28 cellular contexts compared by ENCODE assay signal in the genomic region with DNA sequence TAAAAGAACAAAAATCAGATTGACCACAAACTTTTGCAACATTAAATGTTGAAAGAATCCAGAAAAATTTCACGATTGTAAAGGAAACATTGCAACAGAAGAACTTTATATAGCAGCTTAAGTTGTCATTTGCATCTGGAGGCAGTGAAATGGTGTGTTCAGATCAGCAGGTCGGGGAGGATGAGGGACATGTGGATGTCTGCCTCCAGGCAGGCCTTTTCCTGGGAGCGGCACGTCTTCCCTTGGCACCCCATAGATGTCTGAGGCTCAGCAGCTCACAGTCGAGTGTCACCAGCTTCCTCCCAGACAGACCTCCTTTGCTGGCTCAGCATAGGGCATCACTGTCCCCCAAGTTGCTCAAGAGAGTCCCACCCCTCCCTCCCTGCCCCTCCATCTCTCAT. TPM values are rescaled to one million over a fixed set of nuclear protein-coding genes. Genes with fewer than 3 reads are reported as not detected.
DNase-seq lines count a peak whose midpoint lies in the region; TF ChIP-seq lines count a peak whose summit lies in the region.
"Had no signal": no experiment of that assay in that cellular context is flagged by ENCODE, and none has a peak within 500 bp of the region (broad histone marks: within the 10 kb centered on the region; RNA-seq: fewer than 3 reads in every experiment).

No MANE protein-coding gene starts in this region.

- peaks cover 5% of the 10 kb centered on the region for H3K27me3 Mint-ChIP-seq in type B pancreatic cell
- H3K27me3 Mint-ChIP-seq: activated B cell treated with CpG ODN at 0.5 μM for 24 hours; central memory CD8-positive, alpha-beta T cell; memory B cell; stimulated activated naive B cell treated with anti-CD40 and anti-IgM and Interleukin-4, amounts not matched to agents 10 μg/mL and 1 μg/mL and 100 μg/mL, for 72 hours had no signal

- no peaks in the 10 kb centered on the region for H4K20me1 ChIP-seq in osteoblast (ENCODE audit: insufficient read depth, low read length)

- no peaks in the 10 kb centered on the region for H3K9me3 Mint-ChIP-seq in type B pancreatic cell
- H3K9me3 Mint-ChIP-seq: activated naive CD4-positive, alpha-beta T cell treated with anti-CD3 and anti-CD28 coated beads, Interleukin-2, amount 50 U/mL, for 72 hours; CD8-positive, alpha-beta memory T cell; central memory CD8-positive, alpha-beta T cell; HFFc6; memory B cell had no signal

- H3K79me2 ChIP-seq in osteoblast (ENCODE audit: insufficient read depth, low read length), result peaks cover 6% of the 10 kb centered on the region

- H3K27me3 ChIP-seq in osteoblast (ENCODE audit: insufficient read depth, low read length), result no peaks in the 10 kb centered on the region
- H3K27me3 ChIP-seq: dorsolateral prefrontal cortex, foreskin keratinocyte, ovary, right atrium auricular region had no signal

- H3K4me2 ChIP-seq in osteoblast (ENCODE audit: insufficient read depth, low read length), result no peak overlapping the region
- H3K4me2 ChIP-seq: GM23338 had no signal

- no peaks in the 10 kb centered on the region for H3K9me3 ChIP-seq in osteoblast (ENCODE audit: low read depth, low read length)
- H3K9me3 ChIP-seq: ovary, right atrium auricular region, thoracic aorta had no signal

- no peak overlapping the region for H3K27ac Mint-ChIP-seq in type B pancreatic cell
- H3K27ac Mint-ChIP-seq: activated B cell treated with CpG ODN at 0.5 μM for 24 hours; activated naive CD4-positive, alpha-beta T cell treated with anti-CD3 and anti-CD28 coated beads, Interleukin-2, amount 50 U/mL, for 72 hours; GM23338; HFFc6; memory B cell; stimulated activated naive B cell treated with anti-CD40 and anti-IgM and Interleukin-4, amounts not matched to agents 10 μg/mL and 1 μg/mL and 100 μg/mL, for 72 hours had no signal

- peaks cover 39% of the 10 kb centered on the region for H3K4me1 ChIP-seq in osteoblast (ENCODE audit: insufficient read depth, low read length)

- peak; percentile 74 for DNase-seq in GF-D8 (lab: John Stamatoyannopoulos, UW)
- DNase-seq in NB4 (ENCODE audit: low read depth), result peak; percentile 73
- peak; percentile 56 for DNase-seq in fibroblast of gingiva (ENCODE audit: low read depth)
- no peak for DNase-seq in osteoblast (ENCODE audit: insufficient read length, low spot score, missing footprints)
- no peak for DNase-seq in HK-2 (ENCODE audit: unreplicated experiment)
- no peak for DNase-seq in DMS79 treated with DMSO at 0.1 percent for 48 hours (lab: John Stamatoyannopoulos, UW)
- no peak for DNase-seq in type B pancreatic cell (ENCODE audit: extremely low spot score, unreplicated experiment)
- DNase-seq: activated B cell treated with CpG ODN at 0.5 μM for 24 hours; activated CD4-positive, alpha-beta T cell treated with anti-CD3 and anti-CD28 coated beads, Interleukin-2, amount 50 U/mL, for 4 hours; CD8-positive, alpha-beta memory T cell; dorsolateral prefrontal cortex; foreskin keratinocyte; HFFc6; KBM-7; NCI-H187 treated with DMSO at 0.1 percent for 48 hours; NCI-H748 treated with DMSO at 0.1 percent for 48 hours; OCI-M1; ovary; stimulated activated CD4-positive, alpha-beta T cell treated with anti-CD3 and anti-CD28 coated beads, Interleukin-12 subunit alpha, Interleukin-12 subunit beta, amount 100 ng/mL, for 4 hours; stimulated activated CD4-positive, alpha-beta T cell treated with anti-CD3 and anti-CD28 coated beads, Interleukin-4, amount 100 ng/mL, for 24 hours; stimulated activated naive B cell treated with anti-CD40 and anti-IgM and Interleukin-4, amounts not matched to agents 10 μg/mL and 1 μg/mL and 100 μg/mL, for 72 hours; SW 1271 had no signal

- H3K27ac ChIP-seq in osteoblast (ENCODE audit: low read depth, low read length), result peak overlapping the region; percentile 29
- H3K27ac ChIP-seq: dorsolateral prefrontal cortex, foreskin keratinocyte, ovary, right atrium auricular region, thoracic aorta had no signal

- no peaks in the 10 kb centered on the region for H3K36me3 ChIP-seq in osteoblast (ENCODE audit: insufficient read depth, low read length)
- H3K36me3 ChIP-seq: ovary, right atrium auricular region, thoracic aorta had no signal

- no peak overlapping the region for H2AFZ ChIP-seq in osteoblast (ENCODE audit: low read length)
- H2AFZ ChIP-seq: GM23338 had no signal

- H3K36me3 Mint-ChIP-seq in type B pancreatic cell, result peaks cover 32% of the 10 kb centered on the region
- H3K36me3 Mint-ChIP-seq: activated naive CD4-positive, alpha-beta T cell treated with anti-CD3 and anti-CD28 coated beads, Interleukin-2, amount 50 U/mL, for 72 hours had no signal

- no peak for TF ChIP-seq POLR2A in NB4 (IDR thresholded peaks at IDR 0.05; ENCODE audit: extremely low read depth, insufficient read length)

- H3K4me3 ChIP-seq in NB4 (ENCODE audit: low read depth, low read length) (no peak overlapping the region), osteoblast (ENCODE audit: insufficient read depth, low read length) (no peak overlapping the region)
- H3K4me3 ChIP-seq: dorsolateral prefrontal cortex, GM23338, ovary, right atrium auricular region, thoracic aorta had no signal

- H3K4me1 Mint-ChIP-seq in type B pancreatic cell (ENCODE audit: unreplicated experiment), result peaks cover 13% of the 10 kb centered on the region

- TF ChIP-seq CTCF in NB4 (IDR thresholded peaks at IDR 0.05; ENCODE audit: low read depth, low read length) (no peak), osteoblast (IDR thresholded peaks at IDR 0.05; ENCODE audit: extremely low read depth, low read depth, low read length) (no peak), type B pancreatic cell (conservative IDR thresholded peaks at IDR 0.05) (no peak)

- no peak overlapping the region for H3K4me3 Mint-ChIP-seq in type B pancreatic cell
- H3K4me3 Mint-ChIP-seq: activated B cell treated with CpG ODN at 0.5 μM for 24 hours; CD8-positive, alpha-beta memory T cell; central memory CD8-positive, alpha-beta T cell; GM23338; HFFc6; memory B cell; stimulated activated naive B cell treated with anti-CD40 and anti-IgM and Interleukin-4, amounts not matched to agents 10 μg/mL and 1 μg/mL and 100 μg/mL, for 72 hours had no signal

RNA-seq across cellular contexts. Expression of gene ASB1, which starts 44.3 kb away (rescaled TPM):
- 26.5 and 27.9 TPM in 2 replicates for total RNA-seq in osteoblast
- total RNA-seq in type B pancreatic cell (ENCODE audit: low replicate concordance), result 22.3 and 34.4 TPM in 2 replicates

Comparison
In these comparisons a context has a peak if more than half of its experiments do, and no peak if none do; other contexts are left out.
1. DNase-seq: peak in GF-D8 (single experiment), NB4 (single experiment) and fibroblast of gingiva (single experiment); none in osteoblast (single experiment), HK-2 (single experiment), DMS79 treated with DMSO at 0.1 percent for 48 hours (single experiment) and type B pancreatic cell (single experiment).